ENCODE assay signal across 1 cellular context in the genomic region with DNA sequence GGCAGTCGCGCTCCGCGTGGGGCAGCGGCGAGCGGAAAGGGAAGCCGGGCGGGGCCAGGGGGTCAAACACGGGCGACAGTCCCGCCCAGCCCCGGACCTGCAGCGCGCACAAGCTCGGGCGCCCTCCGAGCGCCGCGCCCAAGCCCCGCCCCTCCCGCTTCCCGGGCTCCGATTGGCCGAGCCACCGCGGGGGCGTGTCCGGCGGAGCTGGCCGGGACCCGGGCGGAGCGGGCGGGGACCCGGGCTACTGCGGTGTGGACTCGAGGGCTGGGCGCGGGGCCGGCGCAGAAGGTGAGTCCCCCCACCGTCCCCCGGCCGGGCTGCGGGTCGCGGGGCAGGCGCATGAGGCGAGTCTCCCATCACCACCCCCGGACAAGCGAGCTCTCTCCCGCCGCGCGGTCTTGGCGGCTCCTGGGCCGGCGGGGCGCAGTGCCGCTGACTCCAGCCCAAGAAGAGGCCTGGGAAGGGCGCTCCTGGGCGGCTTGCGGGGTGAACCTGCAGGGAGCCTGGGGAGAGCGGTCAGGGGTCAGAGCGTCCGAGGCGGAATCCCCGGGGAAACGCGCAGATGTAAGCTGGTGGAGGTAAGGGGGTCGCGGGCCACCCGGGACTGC.
TF ChIP-seq lines count a peak whose summit lies in the region.

A gene with protein sequence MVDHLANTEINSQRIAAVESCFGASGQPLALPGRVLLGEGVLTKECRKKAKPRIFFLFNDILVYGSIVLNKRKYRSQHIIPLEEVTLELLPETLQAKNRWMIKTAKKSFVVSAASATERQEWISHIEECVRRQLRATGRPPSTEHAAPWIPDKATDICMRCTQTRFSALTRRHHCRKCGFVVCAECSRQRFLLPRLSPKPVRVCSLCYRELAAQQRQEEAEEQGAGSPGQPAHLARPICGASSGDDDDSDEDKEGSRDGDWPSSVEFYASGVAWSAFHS (plus strand): TSS at position 247 of the 611 bp plus-strand sequence. CDS start 8,379 bp downstream, outside the sequence.

TF ChIP-seq in HepG2, 621 proteins besides CTCF, POLR2A, EP300 and RAD21 (continued from another document and continues in another):
- TF ChIP-seq, protein P1, sequence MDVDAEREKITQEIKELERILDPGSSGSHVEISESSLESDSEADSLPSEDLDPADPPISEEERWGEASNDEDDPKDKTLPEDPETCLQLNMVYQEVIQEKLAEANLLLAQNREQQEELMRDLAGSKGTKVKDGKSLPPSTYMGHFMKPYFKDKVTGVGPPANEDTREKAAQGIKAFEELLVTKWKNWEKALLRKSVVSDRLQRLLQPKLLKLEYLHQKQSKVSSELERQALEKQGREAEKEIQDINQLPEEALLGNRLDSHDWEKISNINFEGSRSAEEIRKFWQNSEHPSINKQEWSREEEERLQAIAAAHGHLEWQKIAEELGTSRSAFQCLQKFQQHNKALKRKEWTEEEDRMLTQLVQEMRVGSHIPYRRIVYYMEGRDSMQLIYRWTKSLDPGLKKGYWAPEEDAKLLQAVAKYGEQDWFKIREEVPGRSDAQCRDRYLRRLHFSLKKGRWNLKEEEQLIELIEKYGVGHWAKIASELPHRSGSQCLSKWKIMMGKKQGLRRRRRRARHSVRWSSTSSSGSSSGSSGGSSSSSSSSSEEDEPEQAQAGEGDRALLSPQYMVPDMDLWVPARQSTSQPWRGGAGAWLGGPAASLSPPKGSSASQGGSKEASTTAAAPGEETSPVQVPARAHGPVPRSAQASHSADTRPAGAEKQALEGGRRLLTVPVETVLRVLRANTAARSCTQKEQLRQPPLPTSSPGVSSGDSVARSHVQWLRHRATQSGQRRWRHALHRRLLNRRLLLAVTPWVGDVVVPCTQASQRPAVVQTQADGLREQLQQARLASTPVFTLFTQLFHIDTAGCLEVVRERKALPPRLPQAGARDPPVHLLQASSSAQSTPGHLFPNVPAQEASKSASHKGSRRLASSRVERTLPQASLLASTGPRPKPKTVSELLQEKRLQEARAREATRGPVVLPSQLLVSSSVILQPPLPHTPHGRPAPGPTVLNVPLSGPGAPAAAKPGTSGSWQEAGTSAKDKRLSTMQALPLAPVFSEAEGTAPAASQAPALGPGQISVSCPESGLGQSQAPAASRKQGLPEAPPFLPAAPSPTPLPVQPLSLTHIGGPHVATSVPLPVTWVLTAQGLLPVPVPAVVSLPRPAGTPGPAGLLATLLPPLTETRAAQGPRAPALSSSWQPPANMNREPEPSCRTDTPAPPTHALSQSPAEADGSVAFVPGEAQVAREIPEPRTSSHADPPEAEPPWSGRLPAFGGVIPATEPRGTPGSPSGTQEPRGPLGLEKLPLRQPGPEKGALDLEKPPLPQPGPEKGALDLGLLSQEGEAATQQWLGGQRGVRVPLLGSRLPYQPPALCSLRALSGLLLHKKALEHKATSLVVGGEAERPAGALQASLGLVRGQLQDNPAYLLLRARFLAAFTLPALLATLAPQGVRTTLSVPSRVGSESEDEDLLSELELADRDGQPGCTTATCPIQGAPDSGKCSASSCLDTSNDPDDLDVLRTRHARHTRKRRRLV (CRISPR knock-in tag; IDR thresholded peaks at IDR 0.05): no peak
- TF ChIP-seq NBN (conservative IDR thresholded peaks at IDR 0.05) (no peak), DNMT1 (CRISPR knock-in tag; IDR thresholded peaks at IDR 0.05) (0 out of 2 replicates have a peak, but pooled peaks have one; percentile 48), ZNF224 (CRISPR knock-in tag; IDR thresholded peaks at IDR 0.05) (no peak), TCF7L2 (IDR thresholded peaks at IDR 0.05; ENCODE audit: low read depth, low read length) (no peak), BCL6 (CRISPR knock-in tag; IDR thresholded peaks at IDR 0.05) (no peak), SAP130 (CRISPR knock-in tag; IDR thresholded peaks at IDR 0.05; ENCODE audit: low read depth) (peak; percentile 69), ZNF143 (CRISPR knock-in tag; IDR thresholded peaks at IDR 0.05) (no peak), GATAD2A (CRISPR knock-in tag; IDR thresholded peaks at IDR 0.05) (no peak), ZNF749 (CRISPR knock-in tag; IDR thresholded peaks at IDR 0.05; ENCODE audit: borderline replicate concordance) (no peak), REPIN1 (CRISPR knock-in tag; IDR thresholded peaks at IDR 0.05; ENCODE audit: borderline replicate concordance, low read depth) (no peak), ETV5 (CRISPR knock-in tag; IDR thresholded peaks at IDR 0.05; ENCODE audit: borderline replicate concordance) (peak; percentile 72), ZNF205 (CRISPR knock-in tag; IDR thresholded peaks at IDR 0.05) (no peak), HIVEP1 (CRISPR knock-in tag; IDR thresholded peaks at IDR 0.05) (peak; percentile 15; the same call in 1 of the 2 replicates), ZNF777 (CRISPR knock-in tag; IDR thresholded peaks at IDR 0.05) (peak; percentile 73; the same call in 1 of the 2 replicates), GABPA (IDR thresholded peaks at IDR 0.05; ENCODE audit: low read depth, low read length) (peak; percentile 37; the same call in 1 of the 2 replicates), GABPA (CRISPR knock-in tag; IDR thresholded peaks at IDR 0.05; ENCODE audit: low read depth) (no peak), SP4 (CRISPR knock-in tag; IDR thresholded peaks at IDR 0.05) (peak; percentile 93), SMYD3 (CRISPR knock-in tag; IDR thresholded peaks at IDR 0.05) (no peak), IRF2 (CRISPR knock-in tag; IDR thresholded peaks at IDR 0.05) (peak; percentile 11; the same call in 1 of the 2 replicates), ZNF781 (CRISPR knock-in tag; IDR thresholded peaks at IDR 0.05; ENCODE audit: borderline replicate concordance, not compliant biosample characterization) (no peak), GATA4 (IDR thresholded peaks at IDR 0.05; ENCODE audit: borderline replicate concordance, low read depth) (no peak), HMG20B (CRISPR knock-in tag; conservative IDR thresholded peaks at IDR 0.05) (0 out of 2 replicates have a peak, but pooled peaks have one; percentile 5), AGO1 (IDR thresholded peaks at IDR 0.05; ENCODE audit: low read depth, low read length, poor library complexity, severe bottlenecking) (no peak), CBX5 (CRISPR knock-in tag; IDR thresholded peaks at IDR 0.05; ENCODE audit: borderline replicate concordance) (no peak), ZNF672 (CRISPR knock-in tag; IDR thresholded peaks at IDR 0.05) (no peak)
- TF ChIP-seq, protein P2, sequence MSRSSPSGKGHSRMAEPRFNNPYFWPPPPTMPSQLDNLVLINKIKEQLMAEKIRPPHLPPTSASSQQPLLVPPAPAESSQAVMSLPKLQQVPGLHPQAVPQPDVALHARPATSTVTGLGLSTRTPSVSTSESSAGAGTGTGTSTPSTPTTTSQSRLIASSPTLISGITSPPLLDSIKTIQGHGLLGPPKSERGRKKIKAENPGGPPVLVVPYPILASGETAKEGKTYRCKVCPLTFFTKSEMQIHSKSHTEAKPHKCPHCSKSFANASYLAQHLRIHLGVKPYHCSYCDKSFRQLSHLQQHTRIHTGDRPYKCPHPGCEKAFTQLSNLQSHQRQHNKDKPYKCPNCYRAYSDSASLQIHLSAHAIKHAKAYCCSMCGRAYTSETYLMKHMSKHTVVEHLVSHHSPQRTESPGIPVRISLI (CRISPR knock-in tag; IDR thresholded peaks at IDR 0.05; ENCODE audit: borderline replicate concordance): no peak
- TF ChIP-seq, protein P3, sequence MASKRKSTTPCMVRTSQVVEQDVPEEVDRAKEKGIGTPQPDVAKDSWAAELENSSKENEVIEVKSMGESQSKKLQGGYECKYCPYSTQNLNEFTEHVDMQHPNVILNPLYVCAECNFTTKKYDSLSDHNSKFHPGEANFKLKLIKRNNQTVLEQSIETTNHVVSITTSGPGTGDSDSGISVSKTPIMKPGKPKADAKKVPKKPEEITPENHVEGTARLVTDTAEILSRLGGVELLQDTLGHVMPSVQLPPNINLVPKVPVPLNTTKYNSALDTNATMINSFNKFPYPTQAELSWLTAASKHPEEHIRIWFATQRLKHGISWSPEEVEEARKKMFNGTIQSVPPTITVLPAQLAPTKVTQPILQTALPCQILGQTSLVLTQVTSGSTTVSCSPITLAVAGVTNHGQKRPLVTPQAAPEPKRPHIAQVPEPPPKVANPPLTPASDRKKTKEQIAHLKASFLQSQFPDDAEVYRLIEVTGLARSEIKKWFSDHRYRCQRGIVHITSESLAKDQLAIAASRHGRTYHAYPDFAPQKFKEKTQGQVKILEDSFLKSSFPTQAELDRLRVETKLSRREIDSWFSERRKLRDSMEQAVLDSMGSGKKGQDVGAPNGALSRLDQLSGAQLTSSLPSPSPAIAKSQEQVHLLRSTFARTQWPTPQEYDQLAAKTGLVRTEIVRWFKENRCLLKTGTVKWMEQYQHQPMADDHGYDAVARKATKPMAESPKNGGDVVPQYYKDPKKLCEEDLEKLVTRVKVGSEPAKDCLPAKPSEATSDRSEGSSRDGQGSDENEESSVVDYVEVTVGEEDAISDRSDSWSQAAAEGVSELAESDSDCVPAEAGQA (IDR thresholded peaks at IDR 0.05; ENCODE audit: low read depth): no peak
- TF ChIP-seq, protein P3 (CRISPR knock-in tag; IDR thresholded peaks at IDR 0.05; ENCODE audit: borderline replicate concordance): no peak
- TF ChIP-seq, protein P4, sequence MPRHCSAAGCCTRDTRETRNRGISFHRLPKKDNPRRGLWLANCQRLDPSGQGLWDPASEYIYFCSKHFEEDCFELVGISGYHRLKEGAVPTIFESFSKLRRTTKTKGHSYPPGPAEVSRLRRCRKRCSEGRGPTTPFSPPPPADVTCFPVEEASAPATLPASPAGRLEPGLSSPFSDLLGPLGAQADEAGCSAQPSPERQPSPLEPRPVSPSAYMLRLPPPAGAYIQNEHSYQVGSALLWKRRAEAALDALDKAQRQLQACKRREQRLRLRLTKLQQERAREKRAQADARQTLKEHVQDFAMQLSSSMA (CRISPR knock-in tag; IDR thresholded peaks at IDR 0.05): no peak
- TF ChIP-seq, protein P5, sequence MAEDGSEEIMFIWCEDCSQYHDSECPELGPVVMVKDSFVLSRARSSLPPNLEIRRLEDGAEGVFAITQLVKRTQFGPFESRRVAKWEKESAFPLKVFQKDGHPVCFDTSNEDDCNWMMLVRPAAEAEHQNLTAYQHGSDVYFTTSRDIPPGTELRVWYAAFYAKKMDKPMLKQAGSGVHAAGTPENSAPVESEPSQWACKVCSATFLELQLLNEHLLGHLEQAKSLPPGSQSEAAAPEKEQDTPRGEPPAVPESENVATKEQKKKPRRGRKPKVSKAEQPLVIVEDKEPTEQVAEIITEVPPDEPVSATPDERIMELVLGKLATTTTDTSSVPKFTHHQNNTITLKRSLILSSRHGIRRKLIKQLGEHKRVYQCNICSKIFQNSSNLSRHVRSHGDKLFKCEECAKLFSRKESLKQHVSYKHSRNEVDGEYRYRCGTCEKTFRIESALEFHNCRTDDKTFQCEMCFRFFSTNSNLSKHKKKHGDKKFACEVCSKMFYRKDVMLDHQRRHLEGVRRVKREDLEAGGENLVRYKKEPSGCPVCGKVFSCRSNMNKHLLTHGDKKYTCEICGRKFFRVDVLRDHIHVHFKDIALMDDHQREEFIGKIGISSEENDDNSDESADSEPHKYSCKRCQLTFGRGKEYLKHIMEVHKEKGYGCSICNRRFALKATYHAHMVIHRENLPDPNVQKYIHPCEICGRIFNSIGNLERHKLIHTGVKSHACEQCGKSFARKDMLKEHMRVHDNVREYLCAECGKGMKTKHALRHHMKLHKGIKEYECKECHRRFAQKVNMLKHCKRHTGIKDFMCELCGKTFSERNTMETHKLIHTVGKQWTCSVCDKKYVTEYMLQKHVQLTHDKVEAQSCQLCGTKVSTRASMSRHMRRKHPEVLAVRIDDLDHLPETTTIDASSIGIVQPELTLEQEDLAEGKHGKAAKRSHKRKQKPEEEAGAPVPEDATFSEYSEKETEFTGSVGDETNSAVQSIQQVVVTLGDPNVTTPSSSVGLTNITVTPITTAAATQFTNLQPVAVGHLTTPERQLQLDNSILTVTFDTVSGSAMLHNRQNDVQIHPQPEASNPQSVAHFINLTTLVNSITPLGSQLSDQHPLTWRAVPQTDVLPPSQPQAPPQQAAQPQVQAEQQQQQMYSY (CRISPR knock-in tag; IDR thresholded peaks at IDR 0.05): peak; percentile 60; the same call in 1 of the 2 replicates
- TF ChIP-seq, protein P6, sequence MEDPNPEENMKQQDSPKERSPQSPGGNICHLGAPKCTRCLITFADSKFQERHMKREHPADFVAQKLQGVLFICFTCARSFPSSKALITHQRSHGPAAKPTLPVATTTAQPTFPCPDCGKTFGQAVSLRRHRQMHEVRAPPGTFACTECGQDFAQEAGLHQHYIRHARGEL (CRISPR knock-in tag; IDR thresholded peaks at IDR 0.05): no peak
- TF ChIP-seq, protein P7, sequence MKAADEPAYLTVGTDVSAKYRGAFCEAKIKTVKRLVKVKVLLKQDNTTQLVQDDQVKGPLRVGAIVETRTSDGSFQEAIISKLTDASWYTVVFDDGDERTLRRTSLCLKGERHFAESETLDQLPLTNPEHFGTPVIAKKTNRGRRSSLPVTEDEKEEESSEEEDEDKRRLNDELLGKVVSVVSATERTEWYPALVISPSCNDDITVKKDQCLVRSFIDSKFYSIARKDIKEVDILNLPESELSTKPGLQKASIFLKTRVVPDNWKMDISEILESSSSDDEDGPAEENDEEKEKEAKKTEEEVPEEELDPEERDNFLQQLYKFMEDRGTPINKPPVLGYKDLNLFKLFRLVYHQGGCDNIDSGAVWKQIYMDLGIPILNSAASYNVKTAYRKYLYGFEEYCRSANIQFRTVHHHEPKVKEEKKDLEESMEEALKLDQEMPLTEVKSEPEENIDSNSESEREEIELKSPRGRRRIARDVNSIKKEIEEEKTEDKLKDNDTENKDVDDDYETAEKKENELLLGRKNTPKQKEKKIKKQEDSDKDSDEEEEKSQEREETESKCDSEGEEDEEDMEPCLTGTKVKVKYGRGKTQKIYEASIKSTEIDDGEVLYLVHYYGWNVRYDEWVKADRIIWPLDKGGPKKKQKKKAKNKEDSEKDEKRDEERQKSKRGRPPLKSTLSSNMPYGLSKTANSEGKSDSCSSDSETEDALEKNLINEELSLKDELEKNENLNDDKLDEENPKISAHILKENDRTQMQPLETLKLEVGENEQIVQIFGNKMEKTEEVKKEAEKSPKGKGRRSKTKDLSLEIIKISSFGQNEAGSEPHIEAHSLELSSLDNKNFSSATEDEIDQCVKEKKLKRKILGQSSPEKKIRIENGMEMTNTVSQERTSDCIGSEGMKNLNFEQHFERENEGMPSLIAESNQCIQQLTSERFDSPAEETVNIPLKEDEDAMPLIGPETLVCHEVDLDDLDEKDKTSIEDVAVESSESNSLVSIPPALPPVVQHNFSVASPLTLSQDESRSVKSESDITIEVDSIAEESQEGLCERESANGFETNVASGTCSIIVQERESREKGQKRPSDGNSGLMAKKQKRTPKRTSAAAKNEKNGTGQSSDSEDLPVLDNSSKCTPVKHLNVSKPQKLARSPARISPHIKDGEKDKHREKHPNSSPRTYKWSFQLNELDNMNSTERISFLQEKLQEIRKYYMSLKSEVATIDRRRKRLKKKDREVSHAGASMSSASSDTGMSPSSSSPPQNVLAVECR (CRISPR knock-in tag; IDR thresholded peaks at IDR 0.05; ENCODE audit: borderline replicate concordance): peak; percentile 40; the same call in 1 of the 2 replicates
